Comparison of ENCODE assay signal across 11 cellular contexts in genomic region chr5:120684749-120685415, GRCh38.
A peak's percentile ranks its signal among the peaks of the same experiment; 100 is the strongest.
DNase-seq lines count a peak whose midpoint lies in the region; ATAC-seq and TF ChIP-seq lines count a peak whose summit lies in the region.
"Had no signal": no experiment of that assay in that cellular context is flagged by ENCODE, and none has a peak within 500 bp of the region (broad histone marks: within the 10 kb centered on the region; RNA-seq: fewer than 3 reads in every experiment).

No MANE protein-coding gene starts in this region.

- H2AFZ ChIP-seq in SK-N-SH (ENCODE audit: low read depth) = no peak overlapping the region
- H2AFZ ChIP-seq: parathyroid adenoma had no signal

- H3K27me3 ChIP-seq in HAP-1 (ENCODE audit: low read depth) = no peaks in the 10 kb centered on the region
- H3K27me3 ChIP-seq in SK-N-SH (ENCODE audit: insufficient read depth) = no peaks in the 10 kb centered on the region

- no peak overlapping the region for H3K9ac ChIP-seq in SK-N-SH
- H3K9ac ChIP-seq: parathyroid adenoma had no signal

- no peak overlapping the region for H3K27ac Mint-ChIP-seq in activated naive CD4-positive, alpha-beta T cell treated with anti-CD3 and anti-CD28 coated beads for 36 hours

- POLR2A ChIA-PET in SK-N-SH (lab: Yijun Ruan, JAX) = no interaction called here

- no peaks in the 10 kb centered on the region for H3K4me1 Mint-ChIP-seq in activated naive CD4-positive, alpha-beta T cell treated with anti-CD3 and anti-CD28 coated beads for 36 hours (ENCODE audit: low read depth)

- intact Hi-C loops in activated naive CD4-positive, alpha-beta T cell treated with anti-CD3 and anti-CD28 coated beads for 36 hours (cut with micrococcal nuclease) = no loop called here

- H3K36me3 ChIP-seq in HAP-1 (replicated peaks) = no peaks in the 10 kb centered on the region
- peaks cover 3 to 26% of the 10 kb centered on the region in 2 experiments for H3K36me3 ChIP-seq in SK-N-SH (replicated peaks in 1 of 2; ENCODE audit: control insufficient read depth in 1 of 2, insufficient read depth in 2 of 2, low read length in 1 of 2)

- H3K27me3 Mint-ChIP-seq in activated naive CD4-positive, alpha-beta T cell treated with anti-CD3 and anti-CD28 coated beads for 36 hours (ENCODE audit: low read depth) = no peaks in the 10 kb centered on the region

- H3K36me3 Mint-ChIP-seq in activated naive CD4-positive, alpha-beta T cell treated with anti-CD3 and anti-CD28 coated beads for 36 hours (ENCODE audit: low read depth) = no peaks in the 10 kb centered on the region

- H3K4me3 ChIP-seq in HAP-1 (no peak overlapping the region), SK-N-SH (ENCODE audit: low read depth in 2 of 2, low read length in 1 of 2) (no peak overlapping the region)

- TF ChIP-seq RAD21 in SK-N-SH (IDR thresholded peaks at IDR 0.05; ENCODE audit: low read length) = peak; percentile 49

- no peaks in the 10 kb centered on the region for H4K20me1 ChIP-seq in SK-N-SH (ENCODE audit: insufficient read depth)

- peak overlapping the region; percentile 9; the same call in 1 of the 2 replicates for H3K4me2 ChIP-seq in SK-N-SH

- in situ Hi-C loops in HAP-1 (cut with MboI; ENCODE audit: low sequenced_read_pairs) = no loop called here

- H3K79me2 ChIP-seq in SK-N-SH (ENCODE audit: insufficient read depth) = peaks cover 17% of the 10 kb centered on the region
- H3K79me2 ChIP-seq: parathyroid adenoma had no signal

- peaks cover 4% of the 10 kb centered on the region for H3K9me3 Mint-ChIP-seq in activated naive CD4-positive, alpha-beta T cell treated with anti-CD3 and anti-CD28 coated beads for 36 hours

- no peak overlapping the region for H3K4me3 Mint-ChIP-seq in activated naive CD4-positive, alpha-beta T cell treated with anti-CD3 and anti-CD28 coated beads for 36 hours

- peaks cover 25% of the 10 kb centered on the region for H3F3A ChIP-seq in SK-N-SH (replicated peaks; ENCODE audit: insufficient read depth)

- H3K27ac ChIP-seq in SK-N-SH (ENCODE audit: low read depth in 2 of 2, low read length in 1 of 2) = peak overlapping the region; percentile 67 to 79; a peak in 3 of 4 replicates
- H3K27ac ChIP-seq: parathyroid adenoma had no signal

- peak; percentile 47 for TF ChIP-seq CTCF in SK-N-SH (IDR thresholded peaks at IDR 0.05)

- CTCF ChIA-PET in SK-N-SH (lab: Yijun Ruan, JAX) = interaction anchor here (1.7 kb wide), 1 partner anchor 37 kb away, joined by 3 read pairs; no protein-coding TSS in a partner anchor
- CTCF ChIA-PET in activated naive CD4-positive, alpha-beta T cell treated with anti-CD3 and anti-CD28 coated beads for 36 hours (lab: Charles Lee) = no interaction called here

- ATAC-seq in HG03025 (IDR thresholded peaks at IDR 0.05; ENCODE audit: low FRiP score, unreplicated experiment) = no peak

- TF ChIP-seq EP300 in SK-N-SH (IDR thresholded peaks at IDR 0.05; ENCODE audit: borderline replicate concordance in 1 of 2, low read depth in 1 of 2, low read length in 1 of 2) = no peak

- H3K9me2 ChIP-seq in SK-N-SH = no peaks in the 10 kb centered on the region

- WGBS in SK-N-SH (ENCODE audit: low lambda C conversion rate) = 63% methylated on average over 2 of the region's 2 CpGs

- H3K9me3 ChIP-seq in HAP-1 (no peaks in the 10 kb centered on the region), SK-N-SH (no peaks in the 10 kb centered on the region)

- peak; percentile 38 for DNase-seq in D341Med (ENCODE audit: low spot score)
- peak; percentile 35 to 41 for DNase-seq in HAP-1 (ENCODE audit: low spot score in 2 of 2)
- DNase-seq in SK-N-SH = peak; percentile 41
- peak; percentile 58 for DNase-seq in iPS-NIHi7 (ENCODE audit: extremely low spot score)
- no peak for DNase-seq in activated naive CD4-positive, alpha-beta T cell treated with anti-CD3 and anti-CD28 coated beads for 36 hours
- no peak for DNase-seq in NCI-H128 (lab: John Stamatoyannopoulos, UW; ENCODE audit: unreplicated experiment)
- no peak for DNase-seq in HK-2 (ENCODE audit: unreplicated experiment)
- DNase-seq: activated CD4-positive, alpha-beta T cell treated with anti-CD3 and anti-CD28 coated beads, Interleukin-2, amount 50 U/mL, for 4 hours; GF-D8 had no signal

- H3K4me1 ChIP-seq in HAP-1 (no peaks in the 10 kb centered on the region), SK-N-SH (ENCODE audit: control insufficient read depth in 1 of 2, insufficient read depth in 2 of 2, low read depth in 1 of 2, low read length in 1 of 2) (peaks cover 13 to 27% of the 10 kb centered on the region in 2 experiments)
- H3K4me1 ChIP-seq: parathyroid adenoma had no signal

TF ChIP-seq in SK-N-SH, 30 proteins besides CTCF, POLR2A, EP300 and RAD21:
- TF ChIP-seq, protein P1, sequence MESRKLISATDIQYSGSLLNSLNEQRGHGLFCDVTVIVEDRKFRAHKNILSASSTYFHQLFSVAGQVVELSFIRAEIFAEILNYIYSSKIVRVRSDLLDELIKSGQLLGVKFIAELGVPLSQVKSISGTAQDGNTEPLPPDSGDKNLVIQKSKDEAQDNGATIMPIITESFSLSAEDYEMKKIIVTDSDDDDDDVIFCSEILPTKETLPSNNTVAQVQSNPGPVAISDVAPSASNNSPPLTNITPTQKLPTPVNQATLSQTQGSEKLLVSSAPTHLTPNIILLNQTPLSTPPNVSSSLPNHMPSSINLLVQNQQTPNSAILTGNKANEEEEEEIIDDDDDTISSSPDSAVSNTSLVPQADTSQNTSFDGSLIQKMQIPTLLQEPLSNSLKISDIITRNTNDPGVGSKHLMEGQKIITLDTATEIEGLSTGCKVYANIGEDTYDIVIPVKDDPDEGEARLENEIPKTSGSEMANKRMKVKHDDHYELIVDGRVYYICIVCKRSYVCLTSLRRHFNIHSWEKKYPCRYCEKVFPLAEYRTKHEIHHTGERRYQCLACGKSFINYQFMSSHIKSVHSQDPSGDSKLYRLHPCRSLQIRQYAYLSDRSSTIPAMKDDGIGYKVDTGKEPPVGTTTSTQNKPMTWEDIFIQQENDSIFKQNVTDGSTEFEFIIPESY (IDR thresholded peaks at IDR 0.05; ENCODE audit: borderline replicate concordance, low read depth) = no peak
- TF ChIP-seq ELF1 (IDR thresholded peaks at IDR 0.05) (no peak), JUND (IDR thresholded peaks at IDR 0.05) (no peak), YY1 (IDR thresholded peaks at IDR 0.05; ENCODE audit: low read depth) (no peak), IRF3 (IDR thresholded peaks at IDR 0.05; ENCODE audit: low read depth, low read length) (no peak), NRF1 (IDR thresholded peaks at IDR 0.05; ENCODE audit: low read depth, low read length) (no peak), RXRA (IDR thresholded peaks at IDR 0.05; ENCODE audit: borderline replicate concordance, low read depth) (no peak), EZH2phosphoT487 (IDR thresholded peaks at IDR 0.05; ENCODE audit: borderline replicate concordance, low read depth) (no peak), CHD2 (IDR thresholded peaks at IDR 0.05; ENCODE audit: low read length, partially characterized antibody) (no peak)
- TF ChIP-seq, protein P2, sequence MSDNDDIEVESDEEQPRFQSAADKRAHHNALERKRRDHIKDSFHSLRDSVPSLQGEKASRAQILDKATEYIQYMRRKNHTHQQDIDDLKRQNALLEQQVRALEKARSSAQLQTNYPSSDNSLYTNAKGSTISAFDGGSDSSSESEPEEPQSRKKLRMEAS (IDR thresholded peaks at IDR 0.05; ENCODE audit: low read depth) = no peak
TF ChIP-seq in SK-N-SH: peak in this region for 0.

Comparison
In these comparisons a context has a peak if more than half of its experiments do, and no peak if none do; other contexts are left out.
1. DNase-seq: peak in D341Med (single experiment), HAP-1 (2 of 2), SK-N-SH (single experiment) and iPS-NIHi7 (single experiment); none in activated naive CD4-positive, alpha-beta T cell treated with anti-CD3 and anti-CD28 coated beads for 36 hours (single experiment), NCI-H128 (single experiment) and HK-2 (single experiment).